In genomic region chr20:38861071-38861401, GRCh38 we compare ENCODE assay signal across 2 cellular contexts.
TF ChIP-seq lines count a peak whose summit lies in the region.

No MANE protein-coding gene starts in this region.

TF ChIP-seq in GM23338, 12 proteins besides CTCF, POLR2A, EP300 and RAD21:
- TF ChIP-seq REST (IDR thresholded peaks at IDR 0.05; ENCODE audit: unreplicated experiment) (no peak), NANOG (IDR thresholded peaks at IDR 0.05; ENCODE audit: borderline replicate concordance) (no peak), EZH2 (IDR thresholded peaks at IDR 0.05; ENCODE audit: low read depth, unreplicated experiment) (no peak), CREB1 (CRISPR knock-in tag; IDR thresholded peaks at IDR 0.05; ENCODE audit: low read depth) (no peak), JUNB (IDR thresholded peaks at IDR 0.05; ENCODE audit: unreplicated experiment) (no peak), STAT1 (IDR thresholded peaks at IDR 0.05; ENCODE audit: unreplicated experiment) (no peak), ZNF114 (CRISPR knock-in tag; IDR thresholded peaks at IDR 0.05) (no peak), ZNF462 (CRISPR knock-in tag; IDR thresholded peaks at IDR 0.05) (no peak)
- TF ChIP-seq, protein P1, sequence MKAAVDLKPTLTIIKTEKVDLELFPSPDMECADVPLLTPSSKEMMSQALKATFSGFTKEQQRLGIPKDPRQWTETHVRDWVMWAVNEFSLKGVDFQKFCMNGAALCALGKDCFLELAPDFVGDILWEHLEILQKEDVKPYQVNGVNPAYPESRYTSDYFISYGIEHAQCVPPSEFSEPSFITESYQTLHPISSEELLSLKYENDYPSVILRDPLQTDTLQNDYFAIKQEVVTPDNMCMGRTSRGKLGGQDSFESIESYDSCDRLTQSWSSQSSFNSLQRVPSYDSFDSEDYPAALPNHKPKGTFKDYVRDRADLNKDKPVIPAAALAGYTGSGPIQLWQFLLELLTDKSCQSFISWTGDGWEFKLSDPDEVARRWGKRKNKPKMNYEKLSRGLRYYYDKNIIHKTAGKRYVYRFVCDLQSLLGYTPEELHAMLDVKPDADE (IDR thresholded peaks at IDR 0.05) = no peak

TF ChIP-seq in GM12878, 131 proteins besides CTCF, POLR2A, EP300 and RAD21:
- TF ChIP-seq SMARCA5 (IDR thresholded peaks at IDR 0.05) (peak; percentile 15; the same call in 1 of the 2 replicates), RCOR1 (conservative IDR thresholded peaks at IDR 0.05; ENCODE audit: low read depth, low read length) (no peak), BCL3 (IDR thresholded peaks at IDR 0.05; ENCODE audit: borderline replicate concordance, insufficient read depth, low read depth, low read length, poor library complexity, severe bottlenecking) (no peak), CREM (IDR thresholded peaks at IDR 0.05; ENCODE audit: low read depth) (no peak)
